Comparison of ENCODE assay signal across 26 cellular contexts in the genomic region with DNA sequence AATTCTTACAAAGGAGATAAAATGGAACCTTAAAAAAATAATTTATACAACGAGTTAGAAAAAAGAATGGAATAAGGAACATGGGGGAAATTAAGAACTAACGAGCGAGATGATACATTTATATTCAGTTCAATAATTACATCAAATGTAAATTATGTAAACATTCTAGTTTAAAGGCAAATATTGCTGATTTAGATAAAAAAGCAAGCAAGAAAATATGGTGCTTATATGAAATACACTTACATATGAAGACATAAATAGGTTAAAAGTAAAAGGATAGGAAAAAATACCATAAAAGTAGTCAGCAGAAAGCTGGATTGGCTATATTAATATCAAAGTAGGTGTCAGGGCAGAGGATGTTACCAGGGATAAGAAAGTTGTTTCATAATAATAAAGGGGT.
"Had no signal": no experiment of that assay in that cellular context is flagged by ENCODE, and none has a peak within 500 bp of the region (broad histone marks: within the 10 kb centered on the region; RNA-seq: fewer than 3 reads in every experiment).

No MANE protein-coding gene starts in this region.

- H3K4me1 ChIP-seq: colonic mucosa, esophagus muscularis mucosa, esophagus squamous epithelium, foreskin keratinocyte, gastrocnemius medialis, gastroesophageal sphincter, heart left ventricle, heart right ventricle had no signal

- H3K36me3 ChIP-seq: colonic mucosa, esophagus muscularis mucosa, esophagus squamous epithelium, gastrocnemius medialis, gastroesophageal sphincter, heart left ventricle, heart right ventricle had no signal

- H3K9me3 ChIP-seq: colonic mucosa, esophagus squamous epithelium, gastrocnemius medialis had no signal

- H3K27me3 ChIP-seq: colonic mucosa, dorsolateral prefrontal cortex, esophagus muscularis mucosa, esophagus squamous epithelium, foreskin keratinocyte, gastrocnemius medialis, gastroesophageal sphincter, heart left ventricle, heart right ventricle had no signal

- H3K27ac ChIP-seq: colonic mucosa, coronary artery, dorsolateral prefrontal cortex, epithelial cell of prostate, esophagus muscularis mucosa, esophagus squamous epithelium, foreskin keratinocyte, gastrocnemius medialis, gastroesophageal sphincter, heart left ventricle, heart right ventricle had no signal

- H3K9me3 Mint-ChIP-seq: effector memory CD8-positive, alpha-beta T cell; endodermal cell had no signal

- DNase-seq: colonic mucosa; cortex of kidney; dermis blood vessel endothelial cell; dorsolateral prefrontal cortex; effector CD4-positive, alpha-beta T cell; effector CD8-positive, alpha-beta T cell; effector memory CD4-positive, alpha-beta T cell; effector memory CD8-positive, alpha-beta T cell; endodermal cell; erythroblast; esophagus squamous epithelium; foreskin fibroblast; foreskin keratinocyte; foreskin melanocyte; gastrocnemius medialis; glutamatergic neuron; head of caudate nucleus; heart left ventricle; heart right ventricle had no signal

- H3K27me3 Mint-ChIP-seq: dendritic cell treated with granulocyte-macrophage colony-stimulating factor and Interleukin-4, amounts not matched to agents 40 ng/mL and 50 ng/mL, for 4 days had no signal

- ATAC-seq: effector memory CD8-positive, alpha-beta T cell; esophagus mucosa; foreskin keratinocyte; gastrocnemius medialis; gastroesophageal sphincter; heart left ventricle; heart right ventricle had no signal

- H3K4me3 ChIP-seq: colonic mucosa, coronary artery, dorsolateral prefrontal cortex, esophagus muscularis mucosa, esophagus squamous epithelium, gastrocnemius medialis, gastroesophageal sphincter, heart left ventricle, heart right ventricle had no signal

- FAIRE-seq: endothelial cell of umbilical vein had no signal

- H3K4me3 Mint-ChIP-seq: dendritic cell treated with granulocyte-macrophage colony-stimulating factor and Interleukin-4, amounts not matched to agents 40 ng/mL and 50 ng/mL, for 4 days; effector memory CD8-positive, alpha-beta T cell; endodermal cell had no signal

- H3K27ac Mint-ChIP-seq: dendritic cell treated with granulocyte-macrophage colony-stimulating factor and Interleukin-4, amounts not matched to agents 40 ng/mL and 50 ng/mL, for 4 days; effector memory CD8-positive, alpha-beta T cell; endodermal cell had no signal
